Comparison of ENCODE assay signal across 1 cellular context in the genomic region with DNA sequence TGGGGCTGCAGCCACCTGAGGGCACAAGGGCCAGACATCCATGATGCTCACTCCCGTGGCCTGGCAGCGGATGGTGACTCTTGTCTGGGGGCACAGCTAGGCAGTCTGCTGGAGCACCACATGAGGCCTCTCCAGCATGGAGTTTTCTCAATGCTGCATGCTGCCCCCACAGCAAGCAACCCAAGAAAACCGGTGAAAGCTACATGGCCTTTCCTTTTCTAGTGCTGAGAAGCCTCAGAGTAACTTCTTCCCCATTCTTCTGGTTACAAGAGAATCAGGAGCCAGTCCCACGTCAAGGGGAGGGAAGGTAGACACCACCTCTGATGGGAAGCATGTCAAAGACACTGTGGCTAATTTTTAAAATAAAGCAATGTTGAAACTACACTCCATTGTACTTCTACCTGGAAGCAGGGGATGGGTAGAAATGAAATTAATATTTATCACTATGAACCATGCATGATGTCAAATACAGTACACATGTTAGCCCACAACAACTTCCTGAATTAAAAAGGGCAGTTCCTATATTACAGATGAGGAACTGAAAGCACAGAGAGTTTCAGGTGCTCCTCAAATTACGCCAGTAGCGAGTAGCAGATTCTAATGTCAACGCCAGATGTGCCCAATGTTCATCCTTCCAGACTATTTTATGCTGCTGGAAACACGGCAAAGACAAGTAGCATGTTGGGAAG.
TF ChIP-seq lines count a peak whose summit lies in the region.

No MANE protein-coding gene starts in this region.

TF ChIP-seq in WTC11, 78 proteins besides CTCF, POLR2A, EP300 and RAD21 (continued from another document):
- TF ChIP-seq, protein P1, sequence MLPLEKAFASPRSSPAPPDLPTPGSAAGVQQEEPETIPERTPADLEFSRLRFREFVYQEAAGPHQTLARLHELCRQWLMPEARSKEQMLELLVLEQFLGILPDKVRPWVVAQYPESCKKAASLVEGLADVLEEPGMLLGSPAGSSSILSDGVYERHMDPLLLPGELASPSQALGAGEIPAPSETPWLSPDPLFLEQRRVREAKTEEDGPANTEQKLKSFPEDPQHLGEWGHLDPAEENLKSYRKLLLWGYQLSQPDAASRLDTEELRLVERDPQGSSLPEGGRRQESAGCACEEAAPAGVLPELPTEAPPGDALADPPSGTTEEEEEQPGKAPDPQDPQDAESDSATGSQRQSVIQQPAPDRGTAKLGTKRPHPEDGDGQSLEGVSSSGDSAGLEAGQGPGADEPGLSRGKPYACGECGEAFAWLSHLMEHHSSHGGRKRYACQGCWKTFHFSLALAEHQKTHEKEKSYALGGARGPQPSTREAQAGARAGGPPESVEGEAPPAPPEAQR (CRISPR knock-in tag; IDR thresholded peaks at IDR 0.05), result no peak
- TF ChIP-seq, protein P2, sequence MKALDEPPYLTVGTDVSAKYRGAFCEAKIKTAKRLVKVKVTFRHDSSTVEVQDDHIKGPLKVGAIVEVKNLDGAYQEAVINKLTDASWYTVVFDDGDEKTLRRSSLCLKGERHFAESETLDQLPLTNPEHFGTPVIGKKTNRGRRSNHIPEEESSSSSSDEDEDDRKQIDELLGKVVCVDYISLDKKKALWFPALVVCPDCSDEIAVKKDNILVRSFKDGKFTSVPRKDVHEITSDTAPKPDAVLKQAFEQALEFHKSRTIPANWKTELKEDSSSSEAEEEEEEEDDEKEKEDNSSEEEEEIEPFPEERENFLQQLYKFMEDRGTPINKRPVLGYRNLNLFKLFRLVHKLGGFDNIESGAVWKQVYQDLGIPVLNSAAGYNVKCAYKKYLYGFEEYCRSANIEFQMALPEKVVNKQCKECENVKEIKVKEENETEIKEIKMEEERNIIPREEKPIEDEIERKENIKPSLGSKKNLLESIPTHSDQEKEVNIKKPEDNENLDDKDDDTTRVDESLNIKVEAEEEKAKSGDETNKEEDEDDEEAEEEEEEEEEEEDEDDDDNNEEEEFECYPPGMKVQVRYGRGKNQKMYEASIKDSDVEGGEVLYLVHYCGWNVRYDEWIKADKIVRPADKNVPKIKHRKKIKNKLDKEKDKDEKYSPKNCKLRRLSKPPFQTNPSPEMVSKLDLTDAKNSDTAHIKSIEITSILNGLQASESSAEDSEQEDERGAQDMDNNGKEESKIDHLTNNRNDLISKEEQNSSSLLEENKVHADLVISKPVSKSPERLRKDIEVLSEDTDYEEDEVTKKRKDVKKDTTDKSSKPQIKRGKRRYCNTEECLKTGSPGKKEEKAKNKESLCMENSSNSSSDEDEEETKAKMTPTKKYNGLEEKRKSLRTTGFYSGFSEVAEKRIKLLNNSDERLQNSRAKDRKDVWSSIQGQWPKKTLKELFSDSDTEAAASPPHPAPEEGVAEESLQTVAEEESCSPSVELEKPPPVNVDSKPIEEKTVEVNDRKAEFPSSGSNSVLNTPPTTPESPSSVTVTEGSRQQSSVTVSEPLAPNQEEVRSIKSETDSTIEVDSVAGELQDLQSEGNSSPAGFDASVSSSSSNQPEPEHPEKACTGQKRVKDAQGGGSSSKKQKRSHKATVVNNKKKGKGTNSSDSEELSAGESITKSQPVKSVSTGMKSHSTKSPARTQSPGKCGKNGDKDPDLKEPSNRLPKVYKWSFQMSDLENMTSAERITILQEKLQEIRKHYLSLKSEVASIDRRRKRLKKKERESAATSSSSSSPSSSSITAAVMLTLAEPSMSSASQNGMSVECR (CRISPR knock-in tag; IDR thresholded peaks at IDR 0.05; ENCODE audit: borderline replicate concordance), result no peak
- no peak for TF ChIP-seq JUN (CRISPR knock-in tag; IDR thresholded peaks at IDR 0.05)
- TF ChIP-seq, protein P3, sequence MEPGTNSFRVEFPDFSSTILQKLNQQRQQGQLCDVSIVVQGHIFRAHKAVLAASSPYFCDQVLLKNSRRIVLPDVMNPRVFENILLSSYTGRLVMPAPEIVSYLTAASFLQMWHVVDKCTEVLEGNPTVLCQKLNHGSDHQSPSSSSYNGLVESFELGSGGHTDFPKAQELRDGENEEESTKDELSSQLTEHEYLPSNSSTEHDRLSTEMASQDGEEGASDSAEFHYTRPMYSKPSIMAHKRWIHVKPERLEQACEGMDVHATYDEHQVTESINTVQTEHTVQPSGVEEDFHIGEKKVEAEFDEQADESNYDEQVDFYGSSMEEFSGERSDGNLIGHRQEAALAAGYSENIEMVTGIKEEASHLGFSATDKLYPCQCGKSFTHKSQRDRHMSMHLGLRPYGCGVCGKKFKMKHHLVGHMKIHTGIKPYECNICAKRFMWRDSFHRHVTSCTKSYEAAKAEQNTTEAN (CRISPR knock-in tag; IDR thresholded peaks at IDR 0.05), result no peak
- TF ChIP-seq ZNF138 (CRISPR knock-in tag; conservative IDR thresholded peaks at IDR 0.05), result no peak
- TF ChIP-seq NFATC4 (CRISPR knock-in tag; IDR thresholded peaks at IDR 0.05), result no peak
- TF ChIP-seq, protein P4, sequence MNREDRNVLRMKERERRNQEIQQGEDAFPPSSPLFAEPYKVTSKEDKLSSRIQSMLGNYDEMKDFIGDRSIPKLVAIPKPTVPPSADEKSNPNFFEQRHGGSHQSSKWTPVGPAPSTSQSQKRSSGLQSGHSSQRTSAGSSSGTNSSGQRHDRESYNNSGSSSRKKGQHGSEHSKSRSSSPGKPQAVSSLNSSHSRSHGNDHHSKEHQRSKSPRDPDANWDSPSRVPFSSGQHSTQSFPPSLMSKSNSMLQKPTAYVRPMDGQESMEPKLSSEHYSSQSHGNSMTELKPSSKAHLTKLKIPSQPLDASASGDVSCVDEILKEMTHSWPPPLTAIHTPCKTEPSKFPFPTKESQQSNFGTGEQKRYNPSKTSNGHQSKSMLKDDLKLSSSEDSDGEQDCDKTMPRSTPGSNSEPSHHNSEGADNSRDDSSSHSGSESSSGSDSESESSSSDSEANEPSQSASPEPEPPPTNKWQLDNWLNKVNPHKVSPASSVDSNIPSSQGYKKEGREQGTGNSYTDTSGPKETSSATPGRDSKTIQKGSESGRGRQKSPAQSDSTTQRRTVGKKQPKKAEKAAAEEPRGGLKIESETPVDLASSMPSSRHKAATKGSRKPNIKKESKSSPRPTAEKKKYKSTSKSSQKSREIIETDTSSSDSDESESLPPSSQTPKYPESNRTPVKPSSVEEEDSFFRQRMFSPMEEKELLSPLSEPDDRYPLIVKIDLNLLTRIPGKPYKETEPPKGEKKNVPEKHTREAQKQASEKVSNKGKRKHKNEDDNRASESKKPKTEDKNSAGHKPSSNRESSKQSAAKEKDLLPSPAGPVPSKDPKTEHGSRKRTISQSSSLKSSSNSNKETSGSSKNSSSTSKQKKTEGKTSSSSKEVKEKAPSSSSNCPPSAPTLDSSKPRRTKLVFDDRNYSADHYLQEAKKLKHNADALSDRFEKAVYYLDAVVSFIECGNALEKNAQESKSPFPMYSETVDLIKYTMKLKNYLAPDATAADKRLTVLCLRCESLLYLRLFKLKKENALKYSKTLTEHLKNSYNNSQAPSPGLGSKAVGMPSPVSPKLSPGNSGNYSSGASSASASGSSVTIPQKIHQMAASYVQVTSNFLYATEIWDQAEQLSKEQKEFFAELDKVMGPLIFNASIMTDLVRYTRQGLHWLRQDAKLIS (CRISPR knock-in tag; IDR thresholded peaks at IDR 0.05; ENCODE audit: borderline replicate concordance), result no peak
- TF ChIP-seq ZNF232 (CRISPR knock-in tag; IDR thresholded peaks at IDR 0.05), result no peak
- TF ChIP-seq, protein P5, sequence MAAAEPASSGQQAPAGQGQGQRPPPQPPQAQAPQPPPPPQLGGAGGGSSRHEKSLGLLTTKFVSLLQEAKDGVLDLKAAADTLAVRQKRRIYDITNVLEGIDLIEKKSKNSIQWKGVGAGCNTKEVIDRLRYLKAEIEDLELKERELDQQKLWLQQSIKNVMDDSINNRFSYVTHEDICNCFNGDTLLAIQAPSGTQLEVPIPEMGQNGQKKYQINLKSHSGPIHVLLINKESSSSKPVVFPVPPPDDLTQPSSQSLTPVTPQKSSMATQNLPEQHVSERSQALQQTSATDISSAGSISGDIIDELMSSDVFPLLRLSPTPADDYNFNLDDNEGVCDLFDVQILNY (CRISPR knock-in tag; IDR thresholded peaks at IDR 0.05), result no peak
- no peak for TF ChIP-seq ZBTB21 (CRISPR knock-in tag; IDR thresholded peaks at IDR 0.05; ENCODE audit: borderline replicate concordance)
- no peak for TF ChIP-seq FOXJ3 (CRISPR knock-in tag; IDR thresholded peaks at IDR 0.05; ENCODE audit: borderline replicate concordance)
